In the genomic region with DNA sequence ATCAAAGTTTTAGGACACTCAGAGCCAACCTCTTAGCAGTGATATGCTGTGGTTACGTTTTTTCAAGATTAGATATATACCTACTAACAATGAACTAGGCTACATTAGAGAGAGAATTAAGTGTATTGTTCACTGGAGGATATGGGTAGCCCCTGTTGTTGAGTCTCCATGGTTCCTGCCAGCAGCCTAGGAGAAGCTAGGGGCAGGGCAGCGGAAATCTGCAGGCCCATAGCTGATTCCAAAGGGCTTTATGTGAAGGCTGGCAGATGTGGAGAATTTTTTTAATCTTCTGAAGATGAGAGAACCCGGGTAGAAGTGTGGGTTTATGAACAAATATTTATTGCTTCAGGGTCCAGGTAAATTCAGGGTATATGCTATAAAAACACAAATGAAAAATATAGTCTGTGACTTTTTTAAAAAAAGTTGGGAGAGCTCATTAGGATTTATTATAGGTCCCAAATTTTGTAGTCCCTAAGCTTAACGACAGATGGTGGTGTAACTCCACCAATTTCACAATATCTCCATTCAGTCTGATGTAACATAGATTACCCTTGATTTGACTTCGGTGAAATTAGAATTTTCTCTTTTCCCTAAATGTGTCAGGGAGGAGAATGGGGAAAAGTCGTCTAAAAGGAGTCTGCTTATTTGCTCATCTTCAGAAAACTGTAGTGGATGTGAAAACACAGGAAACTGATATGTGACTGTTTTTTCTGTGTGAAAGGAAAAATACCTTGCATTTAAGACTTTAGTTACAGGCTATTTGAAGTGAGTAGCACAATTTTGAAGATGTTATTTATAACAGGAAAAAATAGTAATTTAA, we compare ENCODE assay signal across 9 cellular contexts.
DNase-seq lines count a peak whose midpoint lies in the region; ATAC-seq and TF ChIP-seq lines count a peak whose summit lies in the region.
"Had no signal": no experiment of that assay in that cellular context is flagged by ENCODE, and none has a peak within 500 bp of the region (broad histone marks: within the 10 kb centered on the region; RNA-seq: fewer than 3 reads in every experiment).

No MANE protein-coding gene starts in this region.

- H3K9me3 ChIP-seq in breast epithelium = no peaks in the 10 kb centered on the region
- H3K9me3 ChIP-seq: HAP-1 had no signal

- no peak overlapping the region for H3K27ac ChIP-seq in breast epithelium

- TF ChIP-seq CTCF in GM13977 (IDR thresholded peaks at IDR 0.05; ENCODE audit: extremely low read depth, insufficient read depth, missing control alignments) (peak; percentile 54), breast epithelium (IDR thresholded peaks at IDR 0.05) (peak in 2 of 3 donors; percentile 52 to 60)

- no peaks in the 10 kb centered on the region for H3K36me3 ChIP-seq in breast epithelium
- H3K36me3 ChIP-seq: HAP-1 had no signal

- H3K27me3 Mint-ChIP-seq in activated T-helper 1 cell treated with anti-CD3 and anti-CD28 coated beads, Interleukin-12 subunit alpha, Interleukin-12 subunit beta, Interleukin-2, Interleukin-4 antibody, amounts not matched to agents 30 ng/mL and 10 ng/mL and 1 ng/mL, durations not matched to agents 14 hours and 24 hours and 36 hours (ENCODE audit: insufficient read depth) = peaks cover 55% of the 10 kb centered on the region
- peaks cover 77% of the 10 kb centered on the region for H3K27me3 Mint-ChIP-seq in stimulated activated memory B cell treated with anti-CD40 and anti-IgM and Interleukin-4, amounts not matched to agents 10 μg/mL and 1 μg/mL and 100 μg/mL, for 72 hours

- no peak for TF ChIP-seq POLR2A in breast epithelium (IDR thresholded peaks at IDR 0.05)

- H3K4me3 Mint-ChIP-seq in activated T-helper 1 cell treated with anti-CD3 and anti-CD28 coated beads, Interleukin-12 subunit alpha, Interleukin-12 subunit beta, Interleukin-2, Interleukin-4 antibody, amounts not matched to agents 30 ng/mL and 10 ng/mL and 1 ng/mL, durations not matched to agents 14 hours and 24 hours and 36 hours = no peak overlapping the region
- H3K4me3 Mint-ChIP-seq in stimulated activated memory B cell treated with anti-CD40 and anti-IgM and Interleukin-4, amounts not matched to agents 10 μg/mL and 1 μg/mL and 100 μg/mL, for 72 hours = no peak overlapping the region

- no peaks in the 10 kb centered on the region for H3K4me1 ChIP-seq in breast epithelium
- H3K4me1 ChIP-seq: HAP-1 had no signal

- H3K36me3 Mint-ChIP-seq in activated T-helper 1 cell treated with anti-CD3 and anti-CD28 coated beads, Interleukin-12 subunit alpha, Interleukin-12 subunit beta, Interleukin-2, Interleukin-4 antibody, amounts not matched to agents 30 ng/mL and 10 ng/mL and 1 ng/mL, durations not matched to agents 14 hours and 24 hours and 36 hours (ENCODE audit: low read depth) = no peaks in the 10 kb centered on the region
- no peaks in the 10 kb centered on the region for H3K36me3 Mint-ChIP-seq in stimulated activated memory B cell treated with anti-CD40 and anti-IgM and Interleukin-4, amounts not matched to agents 10 μg/mL and 1 μg/mL and 100 μg/mL, for 72 hours

- H3K27me3 ChIP-seq in breast epithelium = peaks cover 0 to 46% of the 10 kb centered on the region in 2 donors

- in situ Hi-C loops in GM13977 (cut with MboI; ENCODE audit: low pct_unique_long_range_greater_than_20kb, low sequenced_read_pairs, unreplicated experiment) = no loop called here

- no peak overlapping the region for H3K4me3 ChIP-seq in breast epithelium
- H3K4me3 ChIP-seq: HAP-1 had no signal

- H3K4me1 Mint-ChIP-seq in activated T-helper 1 cell treated with anti-CD3 and anti-CD28 coated beads, Interleukin-12 subunit alpha, Interleukin-12 subunit beta, Interleukin-2, Interleukin-4 antibody, amounts not matched to agents 30 ng/mL and 10 ng/mL and 1 ng/mL, durations not matched to agents 14 hours and 24 hours and 36 hours (ENCODE audit: low read depth) = peaks cover 35% of the 10 kb centered on the region
- H3K4me1 Mint-ChIP-seq in stimulated activated memory B cell treated with anti-CD40 and anti-IgM and Interleukin-4, amounts not matched to agents 10 μg/mL and 1 μg/mL and 100 μg/mL, for 72 hours = peaks cover 42% of the 10 kb centered on the region

- no peak for ATAC-seq in stimulated activated memory B cell treated with anti-CD40 and anti-IgM and Interleukin-4, amounts not matched to agents 10 μg/mL and 1 μg/mL and 100 μg/mL, for 72 hours

- no peaks in the 10 kb centered on the region for H3K9me3 Mint-ChIP-seq in activated T-helper 1 cell treated with anti-CD3 and anti-CD28 coated beads, Interleukin-12 subunit alpha, Interleukin-12 subunit beta, Interleukin-2, Interleukin-4 antibody, amounts not matched to agents 30 ng/mL and 10 ng/mL and 1 ng/mL, durations not matched to agents 14 hours and 24 hours and 36 hours
- H3K9me3 Mint-ChIP-seq in stimulated activated memory B cell treated with anti-CD40 and anti-IgM and Interleukin-4, amounts not matched to agents 10 μg/mL and 1 μg/mL and 100 μg/mL, for 72 hours = no peaks in the 10 kb centered on the region

- intact Hi-C loops in breast epithelium (cut with DNase I; ENCODE audit: low total_unique reads) = no loop called here
- intact Hi-C loops in activated T-helper 1 cell treated with anti-CD3 and anti-CD28 coated beads, Interleukin-12 subunit alpha, Interleukin-12 subunit beta, Interleukin-2, Interleukin-4 antibody, amounts not matched to agents 30 ng/mL and 10 ng/mL and 1 ng/mL, durations not matched to agents 14 hours and 24 hours and 36 hours (cut with micrococcal nuclease) = loop anchor here (1.0 to 10.0 kb wide), 6 partner anchors 323 to 1828 kb away; no protein-coding TSS in a partner anchor

- H3K27ac Mint-ChIP-seq in activated T-helper 1 cell treated with anti-CD3 and anti-CD28 coated beads, Interleukin-12 subunit alpha, Interleukin-12 subunit beta, Interleukin-2, Interleukin-4 antibody, amounts not matched to agents 30 ng/mL and 10 ng/mL and 1 ng/mL, durations not matched to agents 14 hours and 24 hours and 36 hours = no peak overlapping the region
- no peak overlapping the region for H3K27ac Mint-ChIP-seq in stimulated activated memory B cell treated with anti-CD40 and anti-IgM and Interleukin-4, amounts not matched to agents 10 μg/mL and 1 μg/mL and 100 μg/mL, for 72 hours

- DNase-seq in AG08395 (ENCODE audit: low spot score) (peak; percentile 56), GM13977 (ENCODE audit: low spot score) (peak; percentile 61), NCI-H446 (lab: John Stamatoyannopoulos, UW) (peak; percentile 61 to 68), breast epithelium (ENCODE audit: low spot score in 2 of 2) (no peak), lung microvascular endothelial cell (ENCODE audit: low read depth in 2 of 2) (peak; percentile 53 to 88), activated T-cell treated with anti-CD3 and anti-CD28 coated beads for 4 hours (no peak)
- no peak for DNase-seq in activated T-helper 1 cell treated with anti-CD3 and anti-CD28 coated beads, Interleukin-12 subunit alpha, Interleukin-12 subunit beta, Interleukin-2, Interleukin-4 antibody, amounts not matched to agents 30 ng/mL and 10 ng/mL and 1 ng/mL, durations not matched to agents 14 hours and 24 hours and 36 hours (ENCODE audit: low spot score)

Comparison
In these comparisons a context has a peak if more than half of its experiments do, and no peak if none do; other contexts are left out.
1. DNase-seq: peak in AG08395 (single experiment), GM13977 (single experiment), NCI-H446 (2 of 2) and lung microvascular endothelial cell (2 of 2); none in breast epithelium (0 of 2), activated T-helper 1 cell treated with anti-CD3 and anti-CD28 coated beads, Interleukin-12 subunit alpha, Interleukin-12 subunit beta, Interleukin-2, Interleukin-4 antibody, amounts not matched to agents 30 ng/mL and 10 ng/mL and 1 ng/mL, durations not matched to agents 14 hours and 24 hours and 36 hours (single experiment) and activated T-cell treated with anti-CD3 and anti-CD28 coated beads for 4 hours (single experiment).